Comparison of ENCODE assay signal across 8 cellular contexts in the genomic region with DNA sequence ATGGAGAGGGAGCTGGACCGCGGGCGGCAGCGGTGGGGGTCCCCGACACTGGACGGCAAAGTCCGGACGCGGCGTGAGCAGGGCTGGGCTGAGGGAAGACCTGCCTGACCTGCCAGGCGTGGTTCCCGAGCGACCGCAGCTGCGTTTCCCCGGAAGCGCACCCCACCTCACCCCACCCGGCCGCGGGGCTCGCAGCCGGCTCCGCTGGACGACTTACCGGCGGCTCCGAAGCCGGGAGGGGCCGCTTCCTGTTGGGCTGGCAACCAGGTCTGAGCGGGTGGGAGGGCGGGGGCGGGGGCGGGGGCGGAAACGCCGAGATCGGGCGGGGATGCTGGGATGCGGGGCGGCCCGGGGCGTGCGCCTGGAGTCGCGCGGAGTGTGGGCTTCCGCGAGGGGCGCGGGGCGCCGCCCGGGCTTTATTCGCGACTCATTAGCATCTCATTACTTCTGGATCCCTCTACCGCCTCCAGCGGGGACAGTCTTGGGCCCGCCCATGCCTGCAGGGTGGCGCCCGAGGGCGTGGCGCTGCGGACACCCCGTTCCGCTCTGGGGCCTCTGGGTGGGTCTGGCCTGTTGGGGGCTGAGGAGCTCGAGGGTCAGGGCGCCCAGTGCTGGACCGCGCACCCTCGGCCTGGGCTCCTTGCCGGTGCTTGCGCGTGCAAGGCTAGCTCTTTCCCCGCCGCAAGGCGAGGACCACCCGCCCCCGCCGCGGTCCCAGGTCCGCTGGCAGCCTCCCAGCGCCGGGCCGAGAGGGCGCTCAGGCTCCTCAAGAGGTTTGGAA. TPM values are rescaled to one million over a fixed set of nuclear protein-coding genes. Genes with fewer than 3 reads are reported as not detected.
DNase-seq lines count a peak whose midpoint lies in the region; ATAC-seq and TF ChIP-seq lines count a peak whose summit lies in the region.

A gene with protein sequence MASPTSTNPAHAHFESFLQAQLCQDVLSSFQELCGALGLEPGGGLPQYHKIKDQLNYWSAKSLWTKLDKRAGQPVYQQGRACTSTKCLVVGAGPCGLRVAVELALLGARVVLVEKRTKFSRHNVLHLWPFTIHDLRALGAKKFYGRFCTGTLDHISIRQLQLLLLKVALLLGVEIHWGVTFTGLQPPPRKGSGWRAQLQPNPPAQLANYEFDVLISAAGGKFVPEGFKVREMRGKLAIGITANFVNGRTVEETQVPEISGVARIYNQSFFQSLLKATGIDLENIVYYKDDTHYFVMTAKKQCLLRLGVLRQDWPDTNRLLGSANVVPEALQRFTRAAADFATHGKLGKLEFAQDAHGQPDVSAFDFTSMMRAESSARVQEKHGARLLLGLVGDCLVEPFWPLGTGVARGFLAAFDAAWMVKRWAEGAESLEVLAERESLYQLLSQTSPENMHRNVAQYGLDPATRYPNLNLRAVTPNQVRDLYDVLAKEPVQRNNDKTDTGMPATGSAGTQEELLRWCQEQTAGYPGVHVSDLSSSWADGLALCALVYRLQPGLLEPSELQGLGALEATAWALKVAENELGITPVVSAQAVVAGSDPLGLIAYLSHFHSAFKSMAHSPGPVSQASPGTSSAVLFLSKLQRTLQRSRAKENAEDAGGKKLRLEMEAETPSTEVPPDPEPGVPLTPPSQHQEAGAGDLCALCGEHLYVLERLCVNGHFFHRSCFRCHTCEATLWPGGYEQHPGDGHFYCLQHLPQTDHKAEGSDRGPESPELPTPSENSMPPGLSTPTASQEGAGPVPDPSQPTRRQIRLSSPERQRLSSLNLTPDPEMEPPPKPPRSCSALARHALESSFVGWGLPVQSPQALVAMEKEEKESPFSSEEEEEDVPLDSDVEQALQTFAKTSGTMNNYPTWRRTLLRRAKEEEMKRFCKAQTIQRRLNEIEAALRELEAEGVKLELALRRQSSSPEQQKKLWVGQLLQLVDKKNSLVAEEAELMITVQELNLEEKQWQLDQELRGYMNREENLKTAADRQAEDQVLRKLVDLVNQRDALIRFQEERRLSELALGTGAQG (minus strand): TSS at position 271 of the 781 bp plus-strand sequence. CDS start 1,576 bp downstream, outside the sequence.

- H3K4me2 ChIP-seq in Karpas-422 (ENCODE audit: low read depth, low read length, poor library complexity, severe bottlenecking), result peak within 1 kb of the TSS; percentile 91

- H3K79me2 ChIP-seq in Karpas-422 (ENCODE audit: low read length), result peaks cover 25% of the 10 kb centered on the region; the same call in 1 of the 2 replicates

- POLR2A ChIA-PET in T-cell (lab: Charles Lee), result interaction anchor here in 1 of 2 donors (0.6 to 1.3 kb wide), 4 partner anchors 9 to 73 kb away, joined by 3 read pairs; a partner anchor contains a TSS

- CTCF ChIA-PET in T-cell (lab: Charles Lee), result interaction anchor here (0.5 to 1.7 kb wide), 7 partner anchors 11 to 563 kb away, joined by 3 to 6 read pairs (median 4); no protein-coding TSS in a partner anchor

- DNase-seq in GM10266 (ENCODE audit: extremely low spot score) (peak; percentile 84), Karpas-422 (peak; percentile 92), T-cell (peak; percentile 41 to 83 (median 74)), amygdala (lab: John Stamatoyannopoulos, UW) (peak in 31 of 56 donors; percentile 23 to 83 (median 53)), right atrium auricular region (ENCODE audit: low spot score) (no peak), renal cortical epithelial cell (ENCODE audit: low read depth) (no peak), dedifferentiated amniotic fluid mesenchymal stem cell (ENCODE audit: extremely low spot score) (no peak)

- no peaks in the 10 kb centered on the region for H3K9me3 Mint-ChIP-seq in T-cell

- H3K27me3 ChIP-seq in Karpas-422 (ENCODE audit: low read length) (no peaks in the 10 kb centered on the region), right atrium auricular region (no peaks in the 10 kb centered on the region)

- H3K9ac ChIP-seq in Karpas-422 (ENCODE audit: low read length), result peak within 1 kb of the TSS; percentile 97

- H3K4me1 ChIP-seq in Karpas-422 (ENCODE audit: low read length) (peaks cover 31% of the 10 kb centered on the region), right atrium auricular region (peaks cover 0 to 32% of the 10 kb centered on the region in 2 donors)

- H3K27ac Mint-ChIP-seq in T-cell, result peak within 1 kb of the TSS; percentile 94 to 98

- TF ChIP-seq CTCF in GM10266 (IDR thresholded peaks at IDR 0.05; ENCODE audit: control insufficient read depth, insufficient read depth, low read depth, missing control alignments) (peak; percentile 21), right atrium auricular region (IDR thresholded peaks at IDR 0.05) (peak in 1 of 2 donors; percentile 54)

- peaks cover 11% of the 10 kb centered on the region for H3K36me3 Mint-ChIP-seq in T-cell

- H3K4me3 Mint-ChIP-seq in T-cell, result peak within 1 kb of the TSS; percentile 95 to 98 (median 97)

- H3K4me3 ChIP-seq in Karpas-422 (ENCODE audit: low read length) (peak within 1 kb of the TSS; percentile 98), right atrium auricular region (peak within 1 kb of the TSS; percentile 59 to 82)

- peaks cover 59 to 74% (median 64%) of the 10 kb centered on the region in 3 donors for H3K4me1 Mint-ChIP-seq in T-cell

- H3K27me3 Mint-ChIP-seq in T-cell, result no peaks in the 10 kb centered on the region

- H4K20me1 ChIP-seq in Karpas-422 (ENCODE audit: insufficient read depth, low read depth, low read length), result no peaks in the 10 kb centered on the region

- H2AFZ ChIP-seq in Karpas-422 (ENCODE audit: low read length), result peak within 1 kb of the TSS; percentile 34; the same call in 1 of the 2 replicates

- no peaks in the 10 kb centered on the region for H3K9me3 ChIP-seq in Karpas-422 (ENCODE audit: low read length)
- H3K9me3 ChIP-seq in right atrium auricular region, result no peaks in the 10 kb centered on the region

- H3K36me3 ChIP-seq in Karpas-422 (ENCODE audit: insufficient read depth, low read length) (0 out of 2 replicates have a peak, but pooled peaks cover 6% of the 10 kb centered on the region), right atrium auricular region (no peaks in the 10 kb centered on the region)

- H3K27ac ChIP-seq in Karpas-422 (ENCODE audit: low read length) (peak within 1 kb of the TSS; percentile 86), right atrium auricular region (peak within 1 kb of the TSS; percentile 74 to 77)

- ATAC-seq in GM21825 (IDR thresholded peaks at IDR 0.05; ENCODE audit: unreplicated experiment) (peak; percentile 49), T-cell (replicated peaks in 1 of 4) (peak; percentile 64 to 66 (median 66))

- H3K9me2 ChIP-seq in Karpas-422 (replicated peaks; ENCODE audit: insufficient read depth, low read length), result no peaks in the 10 kb centered on the region

RNA-seq across cellular contexts. Expression of the gene that starts here (rescaled TPM):
- total RNA-seq in Karpas-422 (2014; rRNA removed; shearing (Covaris generic); ENCODE audit: low replicate concordance), result 59.4 and 71.6 TPM in 2 replicates
- total RNA-seq in T-cell (100 to 1,000 TPM in 1 of 5 donors, 10 to 100 TPM in 4; 81.9 to 108 (median 89.5) TPM), right atrium auricular region (10 to 100 TPM in 1 of 2 donors, 1 to 10 TPM in 1; 4.5 to 11.6 TPM), renal cortical epithelial cell (37.9 and 41.2 TPM in 2 replicates)

Comparison
In these comparisons a context has a peak if more than half of its experiments do, and no peak if none do; other contexts are left out.
1. DNase-seq: peak in GM10266 (single experiment), Karpas-422 (single experiment), T-cell (34 of 34) and amygdala (31 of 56); none in right atrium auricular region (single experiment), renal cortical epithelial cell (single experiment) and dedifferentiated amniotic fluid mesenchymal stem cell (single experiment).